1 cellular context compared by ENCODE assay signal in genomic region chr1:8567146-8567545, GRCh38.
TF ChIP-seq lines count a peak whose summit lies in the region.

No MANE protein-coding gene starts in this region.

TF ChIP-seq in K562, 482 proteins besides CTCF, POLR2A, EP300 and RAD21 (continued from another document):
- TF ChIP-seq SMAD2 (IDR thresholded peaks at IDR 0.05; ENCODE audit: low read depth, low read length) (no peak), MEIS2 (IDR thresholded peaks at IDR 0.05; ENCODE audit: partially characterized antibody) (peak; percentile 47), BRCA1 (IDR thresholded peaks at IDR 0.05) (no peak), BRCA1 (CRISPR knock-in tag; IDR thresholded peaks at IDR 0.05) (no peak), FOSL1 (tag; conservative IDR thresholded peaks at IDR 0.05) (peak; percentile 46; the same call in 1 of the 2 replicates), ZNF384 (IDR thresholded peaks at IDR 0.05; ENCODE audit: low read depth, low read length) (no peak), TBP (optimal IDR thresholded peaks at IDR 0.05; ENCODE audit: low read depth, low read length) (no peak), ETS1 (conservative IDR thresholded peaks at IDR 0.05; ENCODE audit: control insufficient read depth, low read depth, low read length) (no peak), HNRNPUL1 (IDR thresholded peaks at IDR 0.05; ENCODE audit: low read length) (no peak), BMI1 (IDR thresholded peaks at IDR 0.05; ENCODE audit: low read length) (no peak), CEBPG (CRISPR knock-in tag; IDR thresholded peaks at IDR 0.05) (no peak), CEBPG (tag; conservative IDR thresholded peaks at IDR 0.05 in 1 of 2, IDR thresholded peaks at IDR 0.05 in 1 of 2) (peak; percentile 46 to 89), E2F6 (IDR thresholded peaks at IDR 0.05; ENCODE audit: borderline replicate concordance in 1 of 2, extremely low read depth in 1 of 2, insufficient read depth in 1 of 2, insufficient read length in 1 of 2, low read depth in 1 of 2, low read length in 1 of 2, poor library complexity in 1 of 2, severe bottlenecking in 1 of 2) (no peak), NFE2 (IDR thresholded peaks at IDR 0.05; ENCODE audit: low read depth) (no peak), E4F1 (CRISPR knock-in tag; IDR thresholded peaks at IDR 0.05; ENCODE audit: borderline replicate concordance) (no peak), ZBTB17 (CRISPR knock-in tag; IDR thresholded peaks at IDR 0.05) (no peak), ZNF445 (CRISPR knock-in tag; IDR thresholded peaks at IDR 0.05; ENCODE audit: low read depth) (no peak), ATF7 (IDR thresholded peaks at IDR 0.05) (peak; percentile 23; the same call in 1 of the 2 replicates)
